In genomic region chr17:17612085-17613022, GRCh38 we compare ENCODE assay signal across 19 cellular contexts. TPM values are rescaled to one million over a fixed set of nuclear protein-coding genes. Genes with fewer than 3 reads are reported as not detected.
DNase-seq lines count a peak whose midpoint lies in the region; ATAC-seq, FAIRE-seq and TF ChIP-seq lines count a peak whose summit lies in the region.
"Had no signal": no experiment of that assay in that cellular context is flagged by ENCODE, and none has a peak within 500 bp of the region (broad histone marks: within the 10 kb centered on the region; RNA-seq: fewer than 3 reads in every experiment).

No MANE protein-coding gene starts in this region.

- peak overlapping the region; percentile 6; the same call in 1 of the 2 replicates for H3K27ac Mint-ChIP-seq in WTC11
- no peak overlapping the region for H3K27ac Mint-ChIP-seq in activated CD4-positive, alpha-beta memory T cell treated with anti-CD3 and anti-CD28 coated beads, Interleukin-2, amount 10 ng/mL, durations not matched to agents 7 days and 5 days
- H3K27ac Mint-ChIP-seq: CD14-positive monocyte had no signal

- H3K27me3 ChIP-seq in thyroid gland = no peaks in the 10 kb centered on the region
- H3K27me3 ChIP-seq: MG63 had no signal

- peaks cover 26% of the 10 kb centered on the region for H3K4me1 Mint-ChIP-seq in WTC11
- H3K4me1 Mint-ChIP-seq in activated CD4-positive, alpha-beta memory T cell treated with anti-CD3 and anti-CD28 coated beads, Interleukin-2, amount 10 ng/mL, durations not matched to agents 7 days and 5 days = no peaks in the 10 kb centered on the region
- no peaks in the 10 kb centered on the region for H3K4me1 Mint-ChIP-seq in activated T-cell treated with anti-CD3 and anti-CD28 coated beads, Interleukin-2, amount 50 U/mL, for 4 hours (ENCODE audit: low read depth)

- peak overlapping the region in 2 of 3 donors; percentile 2 to 59 for H3K27ac ChIP-seq in thyroid gland
- H3K27ac ChIP-seq: KMS-11 had no signal

- no peak overlapping the region for H3K4me3 ChIP-seq in thyroid gland (replicated peaks in 1 of 3)
- H3K4me3 ChIP-seq: HAP-1, MG63 had no signal

- FAIRE-seq in GM19239 (lab: Jason Lieb, UNC) = no peak

- TF ChIP-seq CTCF in WTC11 (IDR thresholded peaks at IDR 0.05) (no peak), thyroid gland (IDR thresholded peaks at IDR 0.05) (no peak)

- POLR2A ChIA-PET in WTC11 (lab: Charles Lee) = no interaction called here
- POLR2A ChIA-PET in activated CD4-positive, alpha-beta memory T cell treated with anti-CD3 and anti-CD28 coated beads, Interleukin-2, amount 10 ng/mL, durations not matched to agents 7 days and 5 days (lab: Charles Lee) = no interaction called here

- H3K27me3 Mint-ChIP-seq in WTC11 (ENCODE audit: low read depth) = no peaks in the 10 kb centered on the region; the same call in 1 of the 2 replicates
- no peaks in the 10 kb centered on the region for H3K27me3 Mint-ChIP-seq in activated CD4-positive, alpha-beta memory T cell treated with anti-CD3 and anti-CD28 coated beads, Interleukin-2, amount 10 ng/mL, durations not matched to agents 7 days and 5 days
- no peaks in the 10 kb centered on the region for H3K27me3 Mint-ChIP-seq in activated T-cell treated with anti-CD3 and anti-CD28 coated beads, Interleukin-2, amount 50 U/mL, for 4 hours (ENCODE audit: low read depth)

- H3K36me3 ChIP-seq in thyroid gland = no peaks in the 10 kb centered on the region
- H3K36me3 ChIP-seq: HAP-1, MG63 had no signal

- no peaks in the 10 kb centered on the region for H3K9me3 ChIP-seq in thyroid gland
- H3K9me3 ChIP-seq: MG63 had no signal

- peaks cover 0 to 15% of the 10 kb centered on the region in 2 donors for H3K4me1 ChIP-seq in thyroid gland

- 81 to 88% methylated on average over 9 of the region's 9 CpGs for WGBS in thyroid gland, 2 donors

- TF ChIP-seq POLR2A in thyroid gland (IDR thresholded peaks at IDR 0.05) = no peak

- H3K4me3 Mint-ChIP-seq in WTC11 = no peak overlapping the region
- no peak overlapping the region for H3K4me3 Mint-ChIP-seq in activated CD4-positive, alpha-beta memory T cell treated with anti-CD3 and anti-CD28 coated beads, Interleukin-2, amount 10 ng/mL, durations not matched to agents 7 days and 5 days
- H3K4me3 Mint-ChIP-seq in activated T-cell treated with anti-CD3 and anti-CD28 coated beads, Interleukin-2, amount 50 U/mL, for 4 hours = no peak overlapping the region
- H3K4me3 Mint-ChIP-seq: CD14-positive monocyte had no signal

- DNase-seq in NCI-H82 (lab: John Stamatoyannopoulos, UW) (peak; percentile 52), NCI-H82 treated with DMSO at 0.1 percent for 48 hours (lab: John Stamatoyannopoulos, UW; ENCODE audit: unreplicated experiment) (no peak), WTC11 (ENCODE audit: low spot score) (no peak), left lobe of liver (ENCODE audit: low spot score) (no peak), thyroid gland (no peak), GM19239 (ENCODE audit: insufficient read length, low spot score) (no peak)
- no peak for DNase-seq in activated CD4-positive, alpha-beta memory T cell treated with anti-CD3 and anti-CD28 coated beads, Interleukin-2, amount 10 ng/mL, durations not matched to agents 7 days and 5 days
- no peak for DNase-seq in activated T-cell treated with anti-CD3 and anti-CD28 coated beads, Interleukin-2, amount 50 U/mL, for 4 hours
- DNase-seq: COR-L47, DMS153, MG63, NCI-H1092 treated with DMSO at 0.1 percent for 48 hours, NCI-H187, NCI-H2171, NCI-H446 treated with DMSO at 0.1 percent for 48 hours, NCI-H774 had no signal

- CTCF ChIA-PET in WTC11 (lab: Charles Lee) = interaction anchor here (0.6 to 2.1 kb wide), 10 partner anchors 10 to 343 kb away, joined by 3 to 36 read pairs (median 6); partner anchors contain the start of gene RASD1
- CTCF ChIA-PET in activated CD4-positive, alpha-beta memory T cell treated with anti-CD3 and anti-CD28 coated beads, Interleukin-2, amount 10 ng/mL, durations not matched to agents 7 days and 5 days (lab: Charles Lee) = interaction anchor here (0.6 to 3.4 kb wide), 6 partner anchors 18 to 167 kb away, joined by 3 to 16 read pairs (median 4); no protein-coding TSS in a partner anchor

- peaks cover 16% of the 10 kb centered on the region for H3K9me3 Mint-ChIP-seq in WTC11
- H3K9me3 Mint-ChIP-seq in activated CD4-positive, alpha-beta memory T cell treated with anti-CD3 and anti-CD28 coated beads, Interleukin-2, amount 10 ng/mL, durations not matched to agents 7 days and 5 days = peaks cover 2% of the 10 kb centered on the region
- peaks cover 4% of the 10 kb centered on the region for H3K9me3 Mint-ChIP-seq in activated T-cell treated with anti-CD3 and anti-CD28 coated beads, Interleukin-2, amount 50 U/mL, for 4 hours

- intact Hi-C loops in thyroid gland (cut with DNase I) = no loop called here

- H3K36me3 Mint-ChIP-seq in WTC11 = peaks cover 9% of the 10 kb centered on the region; the same call in 1 of the 2 replicates
- no peaks in the 10 kb centered on the region for H3K36me3 Mint-ChIP-seq in activated CD4-positive, alpha-beta memory T cell treated with anti-CD3 and anti-CD28 coated beads, Interleukin-2, amount 10 ng/mL, durations not matched to agents 7 days and 5 days (ENCODE audit: low read depth)
- H3K36me3 Mint-ChIP-seq in activated T-cell treated with anti-CD3 and anti-CD28 coated beads, Interleukin-2, amount 50 U/mL, for 4 hours (ENCODE audit: insufficient read depth) = no peaks in the 10 kb centered on the region
- H3K36me3 Mint-ChIP-seq: CD14-positive monocyte had no signal

- ATAC-seq in WTC11 (no peak), left lobe of liver (peak; percentile 68)
- no peak for ATAC-seq in activated T-cell treated with anti-CD3 and anti-CD28 coated beads, Interleukin-2, amount 50 U/mL, for 4 hours

TF ChIP-seq in WTC11, 78 proteins besides CTCF, POLR2A, EP300 and RAD21 (continues in another document):
- no peak for TF ChIP-seq JAZF1 (CRISPR knock-in tag; IDR thresholded peaks at IDR 0.05)
- TF ChIP-seq HMGXB4 (CRISPR knock-in tag; IDR thresholded peaks at IDR 0.05) = no peak
- TF ChIP-seq FOXJ3 (CRISPR knock-in tag; IDR thresholded peaks at IDR 0.05; ENCODE audit: borderline replicate concordance) = no peak
- no peak for TF ChIP-seq MAX (CRISPR knock-in tag; IDR thresholded peaks at IDR 0.05)
- TF ChIP-seq EMX1 (CRISPR knock-in tag; IDR thresholded peaks at IDR 0.05) = no peak
- no peak for TF ChIP-seq PRRX2 (CRISPR knock-in tag; IDR thresholded peaks at IDR 0.05)
- TF ChIP-seq MXD4 (CRISPR knock-in tag; IDR thresholded peaks at IDR 0.05; ENCODE audit: borderline replicate concordance) = no peak
- no peak for TF ChIP-seq NR2C2 (CRISPR knock-in tag; IDR thresholded peaks at IDR 0.05)
- TF ChIP-seq ZNF121 (CRISPR knock-in tag; IDR thresholded peaks at IDR 0.05) = no peak
- no peak for TF ChIP-seq ESRRA (CRISPR knock-in tag; IDR thresholded peaks at IDR 0.05; ENCODE audit: borderline replicate concordance)
- no peak for TF ChIP-seq NFYB (CRISPR knock-in tag; conservative IDR thresholded peaks at IDR 0.05; ENCODE audit: low read depth)
- no peak for TF ChIP-seq OVOL2 (CRISPR knock-in tag; IDR thresholded peaks at IDR 0.05; ENCODE audit: borderline replicate concordance)
- no peak for TF ChIP-seq ZNF219 (CRISPR knock-in tag; IDR thresholded peaks at IDR 0.05; ENCODE audit: borderline replicate concordance)
- TF ChIP-seq SOX15 (CRISPR knock-in tag; IDR thresholded peaks at IDR 0.05) = no peak
- TF ChIP-seq, protein P1, sequence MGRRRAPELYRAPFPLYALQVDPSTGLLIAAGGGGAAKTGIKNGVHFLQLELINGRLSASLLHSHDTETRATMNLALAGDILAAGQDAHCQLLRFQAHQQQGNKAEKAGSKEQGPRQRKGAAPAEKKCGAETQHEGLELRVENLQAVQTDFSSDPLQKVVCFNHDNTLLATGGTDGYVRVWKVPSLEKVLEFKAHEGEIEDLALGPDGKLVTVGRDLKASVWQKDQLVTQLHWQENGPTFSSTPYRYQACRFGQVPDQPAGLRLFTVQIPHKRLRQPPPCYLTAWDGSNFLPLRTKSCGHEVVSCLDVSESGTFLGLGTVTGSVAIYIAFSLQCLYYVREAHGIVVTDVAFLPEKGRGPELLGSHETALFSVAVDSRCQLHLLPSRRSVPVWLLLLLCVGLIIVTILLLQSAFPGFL (CRISPR knock-in tag; IDR thresholded peaks at IDR 0.05; ENCODE audit: borderline replicate concordance) = no peak

RNA-seq across cellular contexts. Expression of gene PEMT, which starts 20.8 kb away (rescaled TPM):
- total RNA-seq in WTC11 (2021) (51.9 to 54.6 TPM (median 53.1 TPM) in 3 replicates), left lobe of liver (180 TPM), thyroid gland (10 to 100 TPM; 52.5 to 76.1 (median 62.6) TPM)
- total RNA-seq in activated CD4-positive, alpha-beta memory T cell treated with anti-CD3 and anti-CD28 coated beads, Interleukin-2, amount 10 ng/mL, durations not matched to agents 7 days and 5 days = 10 to 100 TPM; 17.2 to 22.0 TPM
- 10 to 100 TPM; 52.5 to 53.8 (median 53.0) TPM for total RNA-seq in activated T-cell treated with anti-CD3 and anti-CD28 coated beads, Interleukin-2, amount 50 U/mL, for 4 hours
